Comparison of ENCODE assay signal across 1 cellular context in the genomic region with DNA sequence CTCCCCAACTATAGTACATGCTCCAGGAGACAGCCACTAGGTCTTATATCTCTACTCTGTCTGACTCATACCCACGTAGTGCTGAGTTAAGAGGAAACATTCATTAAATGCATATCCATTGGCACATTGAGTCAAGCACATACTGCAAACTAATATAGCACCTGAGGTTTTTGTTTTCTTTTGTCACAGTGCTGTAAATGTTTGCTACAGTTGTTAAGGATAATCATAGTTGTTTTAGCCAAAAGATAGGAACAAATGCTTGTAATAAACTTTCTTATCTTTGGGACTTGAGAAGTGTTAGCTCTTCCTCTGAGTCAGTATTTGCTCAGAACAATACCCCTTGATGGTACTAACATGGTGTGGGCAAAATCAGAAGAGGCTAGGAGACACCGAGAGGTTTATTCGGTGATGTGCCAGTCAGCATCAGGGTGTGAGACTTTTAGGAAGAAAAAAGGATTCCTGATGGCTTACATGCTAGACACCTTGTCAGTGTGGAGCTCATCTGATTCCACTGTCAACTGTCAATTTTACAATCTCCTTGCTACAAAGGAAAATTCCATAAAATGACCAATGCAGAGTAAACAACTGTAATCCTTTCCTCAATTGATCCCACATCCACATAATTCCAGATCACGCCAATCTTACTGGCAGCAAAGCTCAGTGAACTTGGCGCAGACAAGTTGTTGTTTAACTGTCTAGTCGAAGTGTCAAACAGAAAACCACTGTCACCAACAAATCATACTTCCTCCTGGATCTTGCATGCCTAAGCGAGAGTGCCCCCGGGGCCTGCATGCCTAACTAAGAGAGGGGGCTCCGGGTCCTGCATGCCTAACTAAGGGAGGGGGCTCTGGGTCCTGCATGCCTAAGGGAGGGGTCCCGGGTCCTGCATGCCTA.
A peak's percentile ranks its signal among the peaks of the same experiment; 100 is the strongest.
TF ChIP-seq lines count a peak whose summit lies in the region.

No MANE protein-coding gene starts in this region.

TF ChIP-seq in HepG2, 621 proteins besides CTCF, POLR2A, EP300 and RAD21 (continued from another document and continues in another):
- TF ChIP-seq, protein P1, sequence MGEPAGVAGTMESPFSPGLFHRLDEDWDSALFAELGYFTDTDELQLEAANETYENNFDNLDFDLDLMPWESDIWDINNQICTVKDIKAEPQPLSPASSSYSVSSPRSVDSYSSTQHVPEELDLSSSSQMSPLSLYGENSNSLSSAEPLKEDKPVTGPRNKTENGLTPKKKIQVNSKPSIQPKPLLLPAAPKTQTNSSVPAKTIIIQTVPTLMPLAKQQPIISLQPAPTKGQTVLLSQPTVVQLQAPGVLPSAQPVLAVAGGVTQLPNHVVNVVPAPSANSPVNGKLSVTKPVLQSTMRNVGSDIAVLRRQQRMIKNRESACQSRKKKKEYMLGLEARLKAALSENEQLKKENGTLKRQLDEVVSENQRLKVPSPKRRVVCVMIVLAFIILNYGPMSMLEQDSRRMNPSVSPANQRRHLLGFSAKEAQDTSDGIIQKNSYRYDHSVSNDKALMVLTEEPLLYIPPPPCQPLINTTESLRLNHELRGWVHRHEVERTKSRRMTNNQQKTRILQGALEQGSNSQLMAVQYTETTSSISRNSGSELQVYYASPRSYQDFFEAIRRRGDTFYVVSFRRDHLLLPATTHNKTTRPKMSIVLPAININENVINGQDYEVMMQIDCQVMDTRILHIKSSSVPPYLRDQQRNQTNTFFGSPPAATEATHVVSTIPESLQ (CRISPR knock-in tag; conservative IDR thresholded peaks at IDR 0.05): no peak
- TF ChIP-seq ZNF34 (CRISPR knock-in tag; IDR thresholded peaks at IDR 0.05; ENCODE audit: borderline replicate concordance) (no peak), ARID2 (CRISPR knock-in tag; IDR thresholded peaks at IDR 0.05; ENCODE audit: borderline replicate concordance) (no peak), ZNF782 (CRISPR knock-in tag; IDR thresholded peaks at IDR 0.05; ENCODE audit: borderline replicate concordance) (no peak), REXO4 (CRISPR knock-in tag; IDR thresholded peaks at IDR 0.05; ENCODE audit: borderline replicate concordance) (no peak), KLF6 (CRISPR knock-in tag; IDR thresholded peaks at IDR 0.05) (no peak), RFX5 (IDR thresholded peaks at IDR 0.05; ENCODE audit: low read depth, low read length) (no peak), ZNF543 (CRISPR knock-in tag; IDR thresholded peaks at IDR 0.05) (no peak), ZBTB38 (CRISPR knock-in tag; IDR thresholded peaks at IDR 0.05) (no peak; the same call in 1 of the 2 replicates), MED1 (CRISPR knock-in tag; IDR thresholded peaks at IDR 0.05) (peak; percentile 72), ZNF451 (CRISPR knock-in tag; IDR thresholded peaks at IDR 0.05) (no peak), HDAC6 (IDR thresholded peaks at IDR 0.05; ENCODE audit: low read depth, low read length) (no peak), PAWR (CRISPR knock-in tag; IDR thresholded peaks at IDR 0.05; ENCODE audit: borderline replicate concordance) (no peak), ZNF235 (CRISPR knock-in tag; IDR thresholded peaks at IDR 0.05; ENCODE audit: borderline replicate concordance) (no peak), ZFP82 (CRISPR knock-in tag; IDR thresholded peaks at IDR 0.05; ENCODE audit: borderline replicate concordance) (0 out of 2 replicates have a peak, but pooled peaks have one; percentile 57), MEIS1 (CRISPR knock-in tag; IDR thresholded peaks at IDR 0.05; ENCODE audit: borderline replicate concordance) (0 out of 2 replicates have a peak, but pooled peaks have one; percentile 80), NFKBIZ (CRISPR knock-in tag; IDR thresholded peaks at IDR 0.05) (no peak), ZFP36 (IDR thresholded peaks at IDR 0.05; ENCODE audit: borderline replicate concordance, low read depth, low read length, partially characterized antibody) (no peak), FOXJ3 (CRISPR knock-in tag; IDR thresholded peaks at IDR 0.05; ENCODE audit: borderline replicate concordance) (peak; percentile 70; the same call in 1 of the 2 replicates)
- TF ChIP-seq, protein P2, sequence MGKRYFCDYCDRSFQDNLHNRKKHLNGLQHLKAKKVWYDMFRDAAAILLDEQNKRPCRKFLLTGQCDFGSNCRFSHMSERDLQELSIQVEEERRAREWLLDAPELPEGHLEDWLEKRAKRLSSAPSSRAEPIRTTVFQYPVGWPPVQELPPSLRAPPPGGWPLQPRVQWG (CRISPR knock-in tag; IDR thresholded peaks at IDR 0.05; ENCODE audit: borderline replicate concordance, low read depth): no peak
- TF ChIP-seq, protein P3, sequence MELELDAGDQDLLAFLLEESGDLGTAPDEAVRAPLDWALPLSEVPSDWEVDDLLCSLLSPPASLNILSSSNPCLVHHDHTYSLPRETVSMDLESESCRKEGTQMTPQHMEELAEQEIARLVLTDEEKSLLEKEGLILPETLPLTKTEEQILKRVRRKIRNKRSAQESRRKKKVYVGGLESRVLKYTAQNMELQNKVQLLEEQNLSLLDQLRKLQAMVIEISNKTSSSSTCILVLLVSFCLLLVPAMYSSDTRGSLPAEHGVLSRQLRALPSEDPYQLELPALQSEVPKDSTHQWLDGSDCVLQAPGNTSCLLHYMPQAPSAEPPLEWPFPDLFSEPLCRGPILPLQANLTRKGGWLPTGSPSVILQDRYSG (CRISPR knock-in tag; IDR thresholded peaks at IDR 0.05): no peak
- TF ChIP-seq, protein P4, sequence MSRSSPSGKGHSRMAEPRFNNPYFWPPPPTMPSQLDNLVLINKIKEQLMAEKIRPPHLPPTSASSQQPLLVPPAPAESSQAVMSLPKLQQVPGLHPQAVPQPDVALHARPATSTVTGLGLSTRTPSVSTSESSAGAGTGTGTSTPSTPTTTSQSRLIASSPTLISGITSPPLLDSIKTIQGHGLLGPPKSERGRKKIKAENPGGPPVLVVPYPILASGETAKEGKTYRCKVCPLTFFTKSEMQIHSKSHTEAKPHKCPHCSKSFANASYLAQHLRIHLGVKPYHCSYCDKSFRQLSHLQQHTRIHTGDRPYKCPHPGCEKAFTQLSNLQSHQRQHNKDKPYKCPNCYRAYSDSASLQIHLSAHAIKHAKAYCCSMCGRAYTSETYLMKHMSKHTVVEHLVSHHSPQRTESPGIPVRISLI (CRISPR knock-in tag; IDR thresholded peaks at IDR 0.05; ENCODE audit: borderline replicate concordance): no peak
- TF ChIP-seq, protein P5, sequence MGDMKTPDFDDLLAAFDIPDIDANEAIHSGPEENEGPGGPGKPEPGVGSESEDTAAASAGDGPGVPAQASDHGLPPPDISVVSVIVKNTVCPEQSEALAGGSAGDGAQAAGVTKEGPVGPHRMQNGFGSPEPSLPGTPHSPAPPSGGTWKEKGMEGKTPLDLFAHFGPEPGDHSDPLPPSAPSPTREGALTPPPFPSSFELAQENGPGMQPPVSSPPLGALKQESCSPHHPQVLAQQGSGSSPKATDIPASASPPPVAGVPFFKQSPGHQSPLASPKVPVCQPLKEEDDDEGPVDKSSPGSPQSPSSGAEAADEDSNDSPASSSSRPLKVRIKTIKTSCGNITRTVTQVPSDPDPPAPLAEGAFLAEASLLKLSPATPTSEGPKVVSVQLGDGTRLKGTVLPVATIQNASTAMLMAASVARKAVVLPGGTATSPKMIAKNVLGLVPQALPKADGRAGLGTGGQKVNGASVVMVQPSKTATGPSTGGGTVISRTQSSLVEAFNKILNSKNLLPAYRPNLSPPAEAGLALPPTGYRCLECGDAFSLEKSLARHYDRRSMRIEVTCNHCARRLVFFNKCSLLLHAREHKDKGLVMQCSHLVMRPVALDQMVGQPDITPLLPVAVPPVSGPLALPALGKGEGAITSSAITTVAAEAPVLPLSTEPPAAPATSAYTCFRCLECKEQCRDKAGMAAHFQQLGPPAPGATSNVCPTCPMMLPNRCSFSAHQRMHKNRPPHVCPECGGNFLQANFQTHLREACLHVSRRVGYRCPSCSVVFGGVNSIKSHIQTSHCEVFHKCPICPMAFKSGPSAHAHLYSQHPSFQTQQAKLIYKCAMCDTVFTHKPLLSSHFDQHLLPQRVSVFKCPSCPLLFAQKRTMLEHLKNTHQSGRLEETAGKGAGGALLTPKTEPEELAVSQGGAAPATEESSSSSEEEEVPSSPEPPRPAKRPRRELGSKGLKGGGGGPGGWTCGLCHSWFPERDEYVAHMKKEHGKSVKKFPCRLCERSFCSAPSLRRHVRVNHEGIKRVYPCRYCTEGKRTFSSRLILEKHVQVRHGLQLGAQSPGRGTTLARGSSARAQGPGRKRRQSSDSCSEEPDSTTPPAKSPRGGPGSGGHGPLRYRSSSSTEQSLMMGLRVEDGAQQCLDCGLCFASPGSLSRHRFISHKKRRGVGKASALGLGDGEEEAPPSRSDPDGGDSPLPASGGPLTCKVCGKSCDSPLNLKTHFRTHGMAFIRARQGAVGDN (CRISPR knock-in tag; IDR thresholded peaks at IDR 0.05): peak; percentile 77
- TF ChIP-seq, protein P6, sequence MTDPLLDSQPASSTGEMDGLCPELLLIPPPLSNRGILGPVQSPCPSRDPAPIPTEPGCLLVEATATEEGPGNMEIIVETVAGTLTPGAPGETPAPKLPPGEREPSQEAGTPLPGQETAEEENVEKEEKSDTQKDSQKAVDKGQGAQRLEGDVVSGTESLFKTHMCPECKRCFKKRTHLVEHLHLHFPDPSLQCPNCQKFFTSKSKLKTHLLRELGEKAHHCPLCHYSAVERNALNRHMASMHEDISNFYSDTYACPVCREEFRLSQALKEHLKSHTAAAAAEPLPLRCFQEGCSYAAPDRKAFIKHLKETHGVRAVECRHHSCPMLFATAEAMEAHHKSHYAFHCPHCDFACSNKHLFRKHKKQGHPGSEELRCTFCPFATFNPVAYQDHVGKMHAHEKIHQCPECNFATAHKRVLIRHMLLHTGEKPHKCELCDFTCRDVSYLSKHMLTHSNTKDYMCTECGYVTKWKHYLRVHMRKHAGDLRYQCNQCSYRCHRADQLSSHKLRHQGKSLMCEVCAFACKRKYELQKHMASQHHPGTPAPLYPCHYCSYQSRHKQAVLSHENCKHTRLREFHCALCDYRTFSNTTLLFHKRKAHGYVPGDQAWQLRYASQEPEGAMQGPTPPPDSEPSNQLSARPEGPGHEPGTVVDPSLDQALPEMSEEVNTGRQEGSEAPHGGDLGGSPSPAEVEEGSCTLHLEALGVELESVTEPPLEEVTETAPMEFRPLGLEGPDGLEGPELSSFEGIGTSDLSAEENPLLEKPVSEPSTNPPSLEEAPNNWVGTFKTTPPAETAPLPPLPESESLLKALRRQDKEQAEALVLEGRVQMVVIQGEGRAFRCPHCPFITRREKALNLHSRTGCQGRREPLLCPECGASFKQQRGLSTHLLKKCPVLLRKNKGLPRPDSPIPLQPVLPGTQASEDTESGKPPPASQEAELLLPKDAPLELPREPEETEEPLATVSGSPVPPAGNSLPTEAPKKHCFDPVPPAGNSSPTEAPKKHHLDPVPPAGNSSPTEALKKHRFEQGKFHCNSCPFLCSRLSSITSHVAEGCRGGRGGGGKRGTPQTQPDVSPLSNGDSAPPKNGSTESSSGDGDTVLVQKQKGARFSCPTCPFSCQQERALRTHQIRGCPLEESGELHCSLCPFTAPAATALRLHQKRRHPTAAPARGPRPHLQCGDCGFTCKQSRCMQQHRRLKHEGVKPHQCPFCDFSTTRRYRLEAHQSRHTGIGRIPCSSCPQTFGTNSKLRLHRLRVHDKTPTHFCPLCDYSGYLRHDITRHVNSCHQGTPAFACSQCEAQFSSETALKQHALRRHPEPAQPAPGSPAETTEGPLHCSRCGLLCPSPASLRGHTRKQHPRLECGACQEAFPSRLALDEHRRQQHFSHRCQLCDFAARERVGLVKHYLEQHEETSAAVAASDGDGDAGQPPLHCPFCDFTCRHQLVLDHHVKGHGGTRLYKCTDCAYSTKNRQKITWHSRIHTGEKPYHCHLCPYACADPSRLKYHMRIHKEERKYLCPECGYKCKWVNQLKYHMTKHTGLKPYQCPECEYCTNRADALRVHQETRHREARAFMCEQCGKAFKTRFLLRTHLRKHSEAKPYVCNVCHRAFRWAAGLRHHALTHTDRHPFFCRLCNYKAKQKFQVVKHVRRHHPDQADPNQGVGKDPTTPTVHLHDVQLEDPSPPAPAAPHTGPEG (CRISPR knock-in tag; IDR thresholded peaks at IDR 0.05): no peak
- TF ChIP-seq, protein P7, sequence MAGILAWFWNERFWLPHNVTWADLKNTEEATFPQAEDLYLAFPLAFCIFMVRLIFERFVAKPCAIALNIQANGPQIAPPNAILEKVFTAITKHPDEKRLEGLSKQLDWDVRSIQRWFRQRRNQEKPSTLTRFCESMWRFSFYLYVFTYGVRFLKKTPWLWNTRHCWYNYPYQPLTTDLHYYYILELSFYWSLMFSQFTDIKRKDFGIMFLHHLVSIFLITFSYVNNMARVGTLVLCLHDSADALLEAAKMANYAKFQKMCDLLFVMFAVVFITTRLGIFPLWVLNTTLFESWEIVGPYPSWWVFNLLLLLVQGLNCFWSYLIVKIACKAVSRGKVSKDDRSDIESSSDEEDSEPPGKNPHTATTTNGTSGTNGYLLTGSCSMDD (CRISPR knock-in tag; IDR thresholded peaks at IDR 0.05): no peak
- TF ChIP-seq, protein P8, sequence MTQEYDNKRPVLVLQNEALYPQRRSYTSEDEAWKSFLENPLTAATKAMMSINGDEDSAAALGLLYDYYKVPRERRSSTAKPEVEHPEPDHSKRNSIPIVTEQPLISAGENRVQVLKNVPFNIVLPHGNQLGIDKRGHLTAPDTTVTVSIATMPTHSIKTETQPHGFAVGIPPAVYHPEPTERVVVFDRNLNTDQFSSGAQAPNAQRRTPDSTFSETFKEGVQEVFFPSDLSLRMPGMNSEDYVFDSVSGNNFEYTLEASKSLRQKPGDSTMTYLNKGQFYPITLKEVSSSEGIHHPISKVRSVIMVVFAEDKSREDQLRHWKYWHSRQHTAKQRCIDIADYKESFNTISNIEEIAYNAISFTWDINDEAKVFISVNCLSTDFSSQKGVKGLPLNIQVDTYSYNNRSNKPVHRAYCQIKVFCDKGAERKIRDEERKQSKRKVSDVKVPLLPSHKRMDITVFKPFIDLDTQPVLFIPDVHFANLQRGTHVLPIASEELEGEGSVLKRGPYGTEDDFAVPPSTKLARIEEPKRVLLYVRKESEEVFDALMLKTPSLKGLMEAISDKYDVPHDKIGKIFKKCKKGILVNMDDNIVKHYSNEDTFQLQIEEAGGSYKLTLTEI (CRISPR knock-in tag; conservative IDR thresholded peaks at IDR 0.05): no peak
- TF ChIP-seq, protein P9, sequence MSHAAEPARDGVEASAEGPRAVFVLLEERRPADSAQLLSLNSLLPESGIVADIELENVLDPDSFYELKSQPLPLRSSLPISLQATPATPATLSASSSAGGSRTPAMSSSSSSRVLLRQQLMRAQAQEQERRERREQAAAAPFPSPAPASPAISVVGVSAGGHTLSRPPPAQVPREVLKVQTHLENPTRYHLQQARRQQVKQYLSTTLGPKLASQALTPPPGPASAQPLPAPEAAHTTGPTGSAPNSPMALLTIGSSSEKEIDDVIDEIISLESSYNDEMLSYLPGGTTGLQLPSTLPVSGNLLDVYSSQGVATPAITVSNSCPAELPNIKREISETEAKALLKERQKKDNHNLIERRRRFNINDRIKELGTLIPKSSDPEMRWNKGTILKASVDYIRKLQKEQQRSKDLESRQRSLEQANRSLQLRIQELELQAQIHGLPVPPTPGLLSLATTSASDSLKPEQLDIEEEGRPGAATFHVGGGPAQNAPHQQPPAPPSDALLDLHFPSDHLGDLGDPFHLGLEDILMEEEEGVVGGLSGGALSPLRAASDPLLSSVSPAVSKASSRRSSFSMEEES (CRISPR knock-in tag; IDR thresholded peaks at IDR 0.05): 0 out of 2 replicates have a peak, but pooled peaks have one; percentile 28
- TF ChIP-seq, protein P10, sequence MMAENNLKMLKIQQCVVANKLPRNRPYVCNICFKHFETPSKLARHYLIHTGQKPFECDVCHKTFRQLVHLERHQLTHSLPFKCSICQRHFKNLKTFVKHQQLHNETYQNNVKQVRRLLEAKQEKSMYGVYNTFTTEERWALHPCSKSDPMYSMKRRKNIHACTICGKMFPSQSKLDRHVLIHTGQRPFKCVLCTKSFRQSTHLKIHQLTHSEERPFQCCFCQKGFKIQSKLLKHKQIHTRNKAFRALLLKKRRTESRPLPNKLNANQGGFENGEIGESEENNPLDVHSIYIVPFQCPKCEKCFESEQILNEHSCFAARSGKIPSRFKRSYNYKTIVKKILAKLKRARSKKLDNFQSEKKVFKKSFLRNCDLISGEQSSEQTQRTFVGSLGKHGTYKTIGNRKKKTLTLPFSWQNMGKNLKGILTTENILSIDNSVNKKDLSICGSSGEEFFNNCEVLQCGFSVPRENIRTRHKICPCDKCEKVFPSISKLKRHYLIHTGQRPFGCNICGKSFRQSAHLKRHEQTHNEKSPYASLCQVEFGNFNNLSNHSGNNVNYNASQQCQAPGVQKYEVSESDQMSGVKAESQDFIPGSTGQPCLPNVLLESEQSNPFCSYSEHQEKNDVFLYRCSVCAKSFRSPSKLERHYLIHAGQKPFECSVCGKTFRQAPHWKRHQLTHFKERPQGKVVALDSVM (CRISPR knock-in tag; IDR thresholded peaks at IDR 0.05): no peak
